ENCODE assay signal across 29 cellular contexts in genomic region chr12:106101798-106102197, GRCh38. TPM values are rescaled to one million over a fixed set of nuclear protein-coding genes. Genes with fewer than 3 reads are reported as not detected.
A peak's percentile ranks its signal among the peaks of the same experiment; 100 is the strongest.
DNase-seq lines count a peak whose midpoint lies in the region; ATAC-seq, FAIRE-seq and TF ChIP-seq lines count a peak whose summit lies in the region.
"Had no signal": no experiment of that assay in that cellular context is flagged by ENCODE, and none has a peak within 500 bp of the region (broad histone marks: within the 10 kb centered on the region; RNA-seq: fewer than 3 reads in every experiment).

No MANE protein-coding gene starts in this region.

- H3K4me1 Mint-ChIP-seq in WTC11 = peaks cover 45% of the 10 kb centered on the region
- H3K4me1 Mint-ChIP-seq in activated T-helper 2 cell treated with anti-CD3 and anti-CD28 coated beads, Interferon-gamma antibody, Interleukin-2, Interleukin-4, amounts not matched to agents 10 μg/mL and 5 μg/mL and 100 μg/mL, durations not matched to agents 14 hours and 24 hours and 36 hours (ENCODE audit: low read depth) = no peaks in the 10 kb centered on the region
- H3K4me1 Mint-ChIP-seq: activated naive CD8-positive, alpha-beta T cell treated with anti-CD3 and anti-CD28 coated beads, Interleukin-2, amount 10 ng/mL, durations not matched to agents 7 days and 5 days; naive B cell; T-helper 17 cell had no signal

- CTCF ChIA-PET in WTC11 (lab: Charles Lee) = no interaction called here
- CTCF ChIA-PET in H1 (lab: Charles Lee; ENCODE audit: partially characterized antibody) = interaction anchor here (0.7 to 1.6 kb wide), 6 partner anchors 16 to 755 kb away, joined by 3 to 7 read pairs (median 4); no protein-coding TSS in a partner anchor

- no peak overlapping the region for H2BK120ac ChIP-seq in H1 (replicated peaks; ENCODE audit: low read depth, low read length)

- no peak overlapping the region for H2BK20ac ChIP-seq in H1 (ENCODE audit: low read length)

- H2AK5ac ChIP-seq in H1 (ENCODE audit: low read depth, low read length) = no peak overlapping the region

- no peak overlapping the region for H3K14ac ChIP-seq in H1 (ENCODE audit: insufficient read length)

- H3K9me3 ChIP-seq in H1 (ENCODE audit: insufficient read depth in 2 of 2, low read depth in 1 of 2, low read length in 1 of 2) = no peaks in the 10 kb centered on the region
- no peaks in the 10 kb centered on the region for H3K9me3 ChIP-seq in testis
- H3K9me3 ChIP-seq in SJCRH30 (replicated peaks) = no peaks in the 10 kb centered on the region
- no peaks in the 10 kb centered on the region for H3K9me3 ChIP-seq in esophagus muscularis mucosa
- H3K9me3 ChIP-seq: BLaER1 treated with 17β-estradiol and CSF1 and Interleukin-3, amounts not matched to agents 10 nM and 100 nM; body of pancreas; Caco-2; MG63; pancreas had no signal

- peaks cover 4% of the 10 kb centered on the region for H3K9me3 Mint-ChIP-seq in WTC11
- H3K9me3 Mint-ChIP-seq in activated T-helper 2 cell treated with anti-CD3 and anti-CD28 coated beads, Interferon-gamma antibody, Interleukin-2, Interleukin-4, amounts not matched to agents 10 μg/mL and 5 μg/mL and 100 μg/mL, durations not matched to agents 14 hours and 24 hours and 36 hours = no peaks in the 10 kb centered on the region
- H3K9me3 Mint-ChIP-seq: activated naive CD8-positive, alpha-beta T cell treated with anti-CD3 and anti-CD28 coated beads, Interleukin-2, amount 10 ng/mL, durations not matched to agents 7 days and 5 days; mesothelial cell of epicardium had no signal

- H4K5ac ChIP-seq in H1 (ENCODE audit: insufficient read length, low read depth, low read length) = no peak overlapping the region

- ATAC-seq in WTC11 = no peak
- ATAC-seq: body of pancreas, esophagus mucosa, K562, pancreas, SK-N-SH treated with all-trans-retinoic acid at 6 μM for 48 hours, T-helper 17 cell had no signal

- TF ChIP-seq EP300 in H1 (IDR thresholded peaks at IDR 0.05; ENCODE audit: borderline replicate concordance in 1 of 2, low read depth in 2 of 2, low read length in 2 of 2) (no peak), esophagus muscularis mucosa (IDR thresholded peaks at IDR 0.05) (no peak)

- DNase-seq in WTC11 (ENCODE audit: low spot score) = no peak
- no peak for DNase-seq in H1 (ENCODE audit: low read depth in 1 of 2, low spot score in 2 of 2)
- DNase-seq in testis = peak; percentile 65
- DNase-seq in SJCRH30 = no peak
- DNase-seq in esophagus muscularis mucosa (ENCODE audit: extremely low spot score) = no peak
- DNase-seq in GM19238 (ENCODE audit: insufficient read length, low spot score) = no peak
- DNase-seq in activated T-helper 2 cell treated with anti-CD3 and anti-CD28 coated beads, Interferon-gamma antibody, Interleukin-2, Interleukin-4, amounts not matched to agents 10 μg/mL and 5 μg/mL and 100 μg/mL, durations not matched to agents 14 hours and 24 hours and 36 hours (ENCODE audit: low spot score) = no peak
- DNase-seq: activated CD8-positive, alpha-beta memory T cell treated with anti-CD3 and anti-CD28 coated beads for 24 hours; activated gamma-delta T cell; activated naive CD8-positive, alpha-beta T cell treated with anti-CD3 and anti-CD28 coated beads, Interleukin-2, amount 10 ng/mL, durations not matched to agents 7 days and 5 days; body of pancreas; Caco-2; MG63; naive B cell; NCI-H2029 treated with DMSO at 0.1 percent for 48 hours; pancreas; stimulated activated CD4-positive, alpha-beta T cell treated with anti-CD3 and anti-CD28 coated beads, Interleukin-2, amount 100 ng/mL, for 48 hours; T-helper 17 cell had no signal

- no peaks in the 10 kb centered on the region for H3K27me3 Mint-ChIP-seq in WTC11 (ENCODE audit: low read depth)
- peaks cover 24% of the 10 kb centered on the region for H3K27me3 Mint-ChIP-seq in activated T-helper 2 cell treated with anti-CD3 and anti-CD28 coated beads, Interferon-gamma antibody, Interleukin-2, Interleukin-4, amounts not matched to agents 10 μg/mL and 5 μg/mL and 100 μg/mL, durations not matched to agents 14 hours and 24 hours and 36 hours (ENCODE audit: low read depth)

- H3K4ac ChIP-seq in H1 (replicated peaks; ENCODE audit: insufficient read length, low read depth, low read length) = no peak overlapping the region

- no peak overlapping the region for H3K23ac ChIP-seq in H1 (ENCODE audit: insufficient read length)

- H3K27ac Mint-ChIP-seq in WTC11 = peak overlapping the region; percentile 39; the same call in 1 of the 2 replicates
- no peak overlapping the region for H3K27ac Mint-ChIP-seq in activated T-helper 2 cell treated with anti-CD3 and anti-CD28 coated beads, Interferon-gamma antibody, Interleukin-2, Interleukin-4, amounts not matched to agents 10 μg/mL and 5 μg/mL and 100 μg/mL, durations not matched to agents 14 hours and 24 hours and 36 hours
- H3K27ac Mint-ChIP-seq: activated naive CD8-positive, alpha-beta T cell treated with anti-CD3 and anti-CD28 coated beads, Interleukin-2, amount 10 ng/mL, durations not matched to agents 7 days and 5 days; mesothelial cell of epicardium; naive B cell; T-helper 17 cell had no signal

- H3K4me3 Mint-ChIP-seq in WTC11 = no peak overlapping the region
- H3K4me3 Mint-ChIP-seq in activated T-helper 2 cell treated with anti-CD3 and anti-CD28 coated beads, Interferon-gamma antibody, Interleukin-2, Interleukin-4, amounts not matched to agents 10 μg/mL and 5 μg/mL and 100 μg/mL, durations not matched to agents 14 hours and 24 hours and 36 hours (ENCODE audit: low read depth) = no peak overlapping the region
- H3K4me3 Mint-ChIP-seq: activated naive CD8-positive, alpha-beta T cell treated with anti-CD3 and anti-CD28 coated beads, Interleukin-2, amount 10 ng/mL, durations not matched to agents 7 days and 5 days; mesothelial cell of epicardium; naive B cell; T-helper 17 cell had no signal

- no peak overlapping the region for H3K56ac ChIP-seq in H1 (replicated peaks; ENCODE audit: insufficient read length, low read depth, low read length)

- H3K27ac ChIP-seq in H1 (ENCODE audit: low read depth, low read length) = no peak overlapping the region
- H3K27ac ChIP-seq in layer of hippocampus (ENCODE audit: low read depth, low read length) = peak overlapping the region; percentile 14
- H3K27ac ChIP-seq in testis = peak overlapping the region; percentile 1 to 65
- no peak overlapping the region for H3K27ac ChIP-seq in SJCRH30
- no peak overlapping the region for H3K27ac ChIP-seq in esophagus muscularis mucosa (replicated peaks in 1 of 4)
- H3K27ac ChIP-seq: BLaER1 treated with 17β-estradiol and CSF1 and Interleukin-3, amounts not matched to agents 10 nM and 100 nM; body of pancreas; pancreas had no signal

- no peak overlapping the region for H2BK5ac ChIP-seq in H1 (ENCODE audit: low read depth, low read length)

- no peaks in the 10 kb centered on the region for H3K79me1 ChIP-seq in H1 (ENCODE audit: low read depth, low read length)

- no peak for TF ChIP-seq POLR2A in H1 (IDR thresholded peaks at IDR 0.05; ENCODE audit: control extremely low read depth in 1 of 2, low read depth in 2 of 2, low read length in 2 of 2)
- TF ChIP-seq POLR2A in testis (IDR thresholded peaks at IDR 0.05) = no peak
- no peak for TF ChIP-seq POLR2A in esophagus muscularis mucosa (IDR thresholded peaks at IDR 0.05; ENCODE audit: low read depth)

- H3K4me2 ChIP-seq in H1 (ENCODE audit: insufficient read depth in 1 of 2, low read depth in 2 of 2, low read length in 2 of 2) = no peak overlapping the region
- H3K4me2 ChIP-seq: BLaER1 treated with 17β-estradiol and CSF1 and Interleukin-3, amounts not matched to agents 10 nM and 100 nM had no signal

- TF ChIP-seq CTCF in WTC11 (IDR thresholded peaks at IDR 0.05) (no peak), H1 (IDR thresholded peaks at IDR 0.05; ENCODE audit: control extremely low read depth in 1 of 3, insufficient read depth in 1 of 3, low read depth in 1 of 3, low read length in 3 of 3) (no peak), testis (IDR thresholded peaks at IDR 0.05) (no peak), esophagus muscularis mucosa (IDR thresholded peaks at IDR 0.05) (no peak)

- FAIRE-seq in H1 (lab: Jason Lieb, UNC) = no peak
- FAIRE-seq: colon, frontal cortex, G401.6, H54, HTR-8/SVneo, K562, pancreas had no signal

- no peak overlapping the region for H3K9ac ChIP-seq in H1 (replicated peaks in 1 of 4; ENCODE audit: extremely low read depth in 1 of 4, low read depth in 3 of 4, low read length in 3 of 4)
- H3K9ac ChIP-seq: BLaER1 treated with 17β-estradiol and CSF1 and Interleukin-3, amounts not matched to agents 10 nM and 100 nM had no signal

- no peak overlapping the region for H2AFZ ChIP-seq in H1 (ENCODE audit: low read length)

- peak overlapping the region; percentile 66; the same call in 1 of the 2 replicates for H2BK15ac ChIP-seq in H1 (ENCODE audit: low read length)

- no peaks in the 10 kb centered on the region for H4K20me1 ChIP-seq in H1 (replicated peaks in 1 of 2; ENCODE audit: control insufficient read depth in 1 of 2, insufficient read depth in 2 of 2, low read length in 2 of 2)
- H4K20me1 ChIP-seq: BLaER1 treated with 17β-estradiol and CSF1 and Interleukin-3, amounts not matched to agents 10 nM and 100 nM had no signal

- TF ChIP-seq RAD21 in H1 (IDR thresholded peaks at IDR 0.05 in 1 of 2, conservative IDR thresholded peaks at IDR 0.05 in 1 of 2; ENCODE audit: low read depth in 2 of 2, low read length in 2 of 2) = no peak

- no peaks in the 10 kb centered on the region for H3K23me2 ChIP-seq in H1 (ENCODE audit: low read depth, low read length)

- H3K4me1 ChIP-seq in H1 (replicated peaks in 1 of 4; ENCODE audit: control insufficient read depth in 3 of 4, insufficient read depth in 4 of 4, low read length in 3 of 4) (peaks cover 10 to 21% (median 18%) of the 10 kb centered on the region in 4 experiments), testis (peaks cover 24% of the 10 kb centered on the region), SJCRH30 (peaks cover 11% of the 10 kb centered on the region), esophagus muscularis mucosa (peaks cover 7 to 55% (median 16%) of the 10 kb centered on the region in 4 donors)

- H3K36me3 ChIP-seq in H1 (ENCODE audit: control insufficient read depth in 2 of 4, insufficient read depth in 4 of 4, low read length in 3 of 4) (peaks cover 0 to 10% (median 2%) of the 10 kb centered on the region in 4 experiments; a peak in 4 of 8 replicates), testis (ENCODE audit: low read depth, missing control alignments) (no peaks in the 10 kb centered on the region), SJCRH30 (no peaks in the 10 kb centered on the region), esophagus muscularis mucosa (peaks cover 0 to 65% (median 2%) of the 10 kb centered on the region in 4 donors)
- H3K36me3 ChIP-seq: BLaER1 treated with 17β-estradiol and CSF1 and Interleukin-3, amounts not matched to agents 10 nM and 100 nM; MG63; pancreas had no signal

- peaks cover 0 to 29% of the 10 kb centered on the region in 2 experiments; a peak in 2 of 4 replicates for H3K79me2 ChIP-seq in H1 (ENCODE audit: control insufficient read depth in 1 of 2, insufficient read depth in 2 of 2, low read length in 2 of 2)

- H3K18ac ChIP-seq in H1 (ENCODE audit: extremely low read depth, low read length) = no peak overlapping the region

- H3K4me3 ChIP-seq in H1 (ENCODE audit: extremely low read depth in 1 of 4, insufficient read depth in 2 of 4, low read depth in 3 of 4, low read length in 4 of 4) (no peak overlapping the region), testis (no peak overlapping the region), SJCRH30 (no peak overlapping the region), esophagus muscularis mucosa (no peak overlapping the region)
- H3K4me3 ChIP-seq: BLaER1 treated with 17β-estradiol and CSF1 and Interleukin-3, amounts not matched to agents 10 nM and 100 nM; body of pancreas; K562; MG63; pancreas had no signal

- intact Hi-C loops in testis (cut with DNase I; ENCODE audit: low total_unique reads) = no loop called here
- intact Hi-C loops in esophagus muscularis mucosa (cut with DNase I) = no loop called here
- intact Hi-C loops in activated T-helper 2 cell treated with anti-CD3 and anti-CD28 coated beads, Interferon-gamma antibody, Interleukin-2, Interleukin-4, amounts not matched to agents 10 μg/mL and 5 μg/mL and 100 μg/mL, durations not matched to agents 14 hours and 24 hours and 36 hours (cut with micrococcal nuclease) = no loop called here

- H4K8ac ChIP-seq in H1 (ENCODE audit: extremely low read depth, insufficient read depth, low read length) = no peak overlapping the region

- peaks cover 25% of the 10 kb centered on the region for H3K36me3 Mint-ChIP-seq in WTC11
- H3K36me3 Mint-ChIP-seq in activated T-helper 2 cell treated with anti-CD3 and anti-CD28 coated beads, Interferon-gamma antibody, Interleukin-2, Interleukin-4, amounts not matched to agents 10 μg/mL and 5 μg/mL and 100 μg/mL, durations not matched to agents 14 hours and 24 hours and 36 hours (ENCODE audit: low read depth) = no peaks in the 10 kb centered on the region
- H3K36me3 Mint-ChIP-seq: activated naive CD8-positive, alpha-beta T cell treated with anti-CD3 and anti-CD28 coated beads, Interleukin-2, amount 10 ng/mL, durations not matched to agents 7 days and 5 days; naive B cell had no signal

- H3K27me3 ChIP-seq in H1 (replicated peaks in 1 of 4; ENCODE audit: control insufficient read depth in 3 of 4, extremely low read depth in 1 of 4, insufficient read depth in 3 of 4, low read length in 3 of 4) (no peaks in the 10 kb centered on the region), layer of hippocampus (ENCODE audit: control insufficient read depth, insufficient read depth, low read length) (no peaks in the 10 kb centered on the region), testis (no peaks in the 10 kb centered on the region), SJCRH30 (no peaks in the 10 kb centered on the region), esophagus muscularis mucosa (no peaks in the 10 kb centered on the region)
- H3K27me3 ChIP-seq: body of pancreas, MG63, pancreas had no signal

- H2BK12ac ChIP-seq in H1 (ENCODE audit: low read depth, low read length) = no peak overlapping the region

- no peak overlapping the region for H4K91ac ChIP-seq in H1 (replicated peaks; ENCODE audit: insufficient read length, low read length)

- POLR2A ChIA-PET in WTC11 (lab: Charles Lee) (no interaction called here), H1 (lab: Charles Lee; ENCODE audit: partially characterized antibody) (no interaction called here)

- 89% methylated on average over 4 of the region's 4 CpGs; no CpG with 5 or more reads in 1 of the 2 experiments for WGBS in H1 (ENCODE audit: extremely low coverage in 1 of 2, insufficient coverage in 1 of 2, insufficient read length in 1 of 2, insufficient replicate concordance in 2 of 2, low coverage in 1 of 2, low lambda C conversion rate in 2 of 2, missing lambda C conversion rate in 1 of 2), 2 experiments
- 57 to 58% methylated on average over 4 of the region's 4 CpGs for WGBS in testis, 2 donors
- WGBS in esophagus muscularis mucosa = 97% methylated on average over 4 of the region's 4 CpGs

RNA-seq across cellular contexts. Expression of gene NUAK1, which starts 37.0 kb away (rescaled TPM):
- total RNA-seq in WTC11 (2021) (10.3 to 15.9 TPM (median 12.3 TPM) in 3 replicates), testis (1 to 10 TPM; 6.6 to 8.2 TPM), esophagus muscularis mucosa (10 to 100 TPM in 2 of 4 donors, 1 to 10 TPM in 2; 7.1 to 19.8 (median 10.7) TPM)
- 18.2 and 18.9 TPM in 2 replicates for total RNA-seq in H1 (2021; fragmentation: NEBNext Ultra II Directional; extraction: Animal tissue kit (Norgen Biotek cat#: 25700))
- polyA plus RNA-seq in H1 (2011; rRNA removed) (6.7 and 7.7 TPM in 2 replicates), testis (ENCODE audit: insufficient read depth, low read depth, low replicate concordance) (9.1 TPM)
- polyA plus RNA-seq in H1 (2011; cell fraction: cytosol; rRNA removed) = 7.7 TPM
- polyA plus RNA-seq in H1 (2011; cell fraction: nucleus; rRNA removed) = 13.5 TPM
- 6.6 to 13.0 TPM (median 9.9 TPM) in 4 replicates for polyA plus RNA-seq in H1 (2012, experiment 1 of 2)
- 4.0 TPM for polyA plus RNA-seq in H1 (2012, experiment 2 of 2)
- polyA plus RNA-seq in H1 (2013, experiment 1 of 2) = 6.9 TPM
- polyA plus RNA-seq in H1 (2013, experiment 2 of 2) = 6.9 TPM
- 21.4 and 22.7 TPM in 2 replicates for polyA minus RNA-seq in H1 (2011; rRNA and poly(A)+ RNA removed)
- polyA minus RNA-seq in H1 (2011; cell fraction: cytosol; rRNA and poly(A)+ RNA removed) = 12.1 TPM
- 14.6 TPM for polyA minus RNA-seq in H1 (2011; cell fraction: nucleus; rRNA and poly(A)+ RNA removed)
- 4.0 and 4.4 TPM in 2 replicates for total RNA-seq in SJCRH30 (2014; rRNA removed; shearing (Covaris generic))
- total RNA-seq in activated T-helper 2 cell treated with anti-CD3 and anti-CD28 coated beads, Interferon-gamma antibody, Interleukin-2, Interleukin-4, amounts not matched to agents 10 μg/mL and 5 μg/mL and 100 μg/mL, durations not matched to agents 14 hours and 24 hours and 36 hours = 0.02 and 0.11 TPM in 2 replicates
- total RNA-seq: activated naive CD8-positive, alpha-beta T cell treated with anti-CD3 and anti-CD28 coated beads, Interleukin-2, amount 10 ng/mL, durations not matched to agents 7 days and 5 days had no signal
- polyA plus RNA-seq: K562 had no signal

Comparison
In these comparisons a context has a peak if more than half of its experiments do, and no peak if none do; other contexts are left out.
1. H3K27ac ChIP-seq: peak in layer of hippocampus (single experiment) and testis (2 of 2); none in H1 (single experiment), SJCRH30 (single experiment) and esophagus muscularis mucosa (0 of 4).